13 cellular contexts compared by ENCODE assay signal in genomic region chr1:204723131-204723787, GRCh38. TPM values are rescaled to one million over a fixed set of nuclear protein-coding genes. Genes with fewer than 3 reads are reported as not detected.
DNase-seq lines count a peak whose midpoint lies in the region; ATAC-seq, FAIRE-seq and TF ChIP-seq lines count a peak whose summit lies in the region.
"Had no signal": no experiment of that assay in that cellular context is flagged by ENCODE, and none has a peak within 500 bp of the region (broad histone marks: within the 10 kb centered on the region; RNA-seq: fewer than 3 reads in every experiment).

No MANE protein-coding gene starts in this region.

- no peaks in the 10 kb centered on the region for H3K79me2 ChIP-seq in PC-9 (ENCODE audit: low read depth)

- H3K4me2 ChIP-seq in PC-9: no peak overlapping the region
- H3K4me2 ChIP-seq: BLaER1 had no signal

- no peak overlapping the region for H2AFZ ChIP-seq in PC-9

- no peaks in the 10 kb centered on the region for H4K20me1 ChIP-seq in PC-9 (ENCODE audit: insufficient read depth)
- H4K20me1 ChIP-seq: BLaER1 had no signal

- H3K9me2 ChIP-seq in PC-9 (ENCODE audit: insufficient read depth): no peaks in the 10 kb centered on the region

- POLR2A ChIA-PET in PC-9 (lab: Charles Lee; ENCODE audit: unreplicated experiment): interaction anchor here (0.6 kb wide), 1 partner anchor 177 kb away, joined by 3 read pairs; no protein-coding TSS in a partner anchor

- peaks cover 16% of the 10 kb centered on the region; the same call in 1 of the 2 replicates for H3F3A ChIP-seq in PC-9 (ENCODE audit: insufficient read depth, low read depth)

- TF ChIP-seq CTCF in thyroid gland (IDR thresholded peaks at IDR 0.05): no peak
- no peak for TF ChIP-seq CTCF in PC-9 (conservative IDR thresholded peaks at IDR 0.05)

- H3K27ac ChIP-seq in thyroid gland (no peak overlapping the region), PC-9 (no peak overlapping the region)
- H3K27ac ChIP-seq: BLaER1, HL-60 had no signal

- WGBS in thyroid gland, 2 donors: 73 to 77% methylated on average over 8 of the region's 8 CpGs

- H3K4me1 ChIP-seq in thyroid gland: no peaks in the 10 kb centered on the region
- peaks cover 25% of the 10 kb centered on the region for H3K4me1 ChIP-seq in PC-9 (replicated peaks; ENCODE audit: insufficient read depth)
- H3K4me1 ChIP-seq: BLaER1 had no signal

- H3K36me3 ChIP-seq in thyroid gland: no peaks in the 10 kb centered on the region
- H3K36me3 ChIP-seq in PC-9 (ENCODE audit: low read depth): no peaks in the 10 kb centered on the region
- H3K36me3 ChIP-seq: BLaER1 had no signal

- intact Hi-C loops in left cardiac atrium (cut with DNase I): no loop called here
- intact Hi-C loops in Right ventricle myocardium superior (cut with DNase I): no loop called here
- intact Hi-C loops in thyroid gland (cut with DNase I): no loop called here
- intact Hi-C loops in PC-9 (cut with micrococcal nuclease; ENCODE audit: unreplicated experiment): no loop called here

- TF ChIP-seq POLR2A in thyroid gland (IDR thresholded peaks at IDR 0.05) (no peak), erythroblast (IDR thresholded peaks at IDR 0.05; ENCODE audit: low read length) (no peak)

- H3K9me3 ChIP-seq in thyroid gland: no peaks in the 10 kb centered on the region
- no peaks in the 10 kb centered on the region for H3K9me3 ChIP-seq in PC-9 (ENCODE audit: insufficient read depth, low read depth)
- H3K9me3 ChIP-seq: BLaER1 had no signal

- no TSS peak for BruUV-seq in PC-9 (replicated peaks; lab: Mats Ljungman, UMichigan)

- ATAC-seq in left cardiac atrium (peak; percentile 35 to 83), Right ventricle myocardium superior (ENCODE audit: poor library complexity) (no peak), HG02571 (IDR thresholded peaks at IDR 0.05; ENCODE audit: unreplicated experiment) (no peak)
- ATAC-seq: stimulated activated naive B cell treated with anti-CD40 and anti-IgM and Interleukin-4, amounts not matched to agents 10 μg/mL and 1 μg/mL and 100 μg/mL, for 72 hours had no signal

- H3K4me3 ChIP-seq in thyroid gland (replicated peaks in 1 of 3): no peak overlapping the region
- H3K4me3 ChIP-seq in PC-9: no peak overlapping the region
- H3K4me3 ChIP-seq: BLaER1 had no signal

- no peak for DNase-seq in left cardiac atrium
- DNase-seq in Right ventricle myocardium superior: no peak
- peak; percentile 95 for DNase-seq in NCI-H345 (lab: John Stamatoyannopoulos, UW)
- DNase-seq in frontal cortex (ENCODE audit: low spot score in 2 of 2): peak; percentile 12 to 42
- DNase-seq in thyroid gland: peak; percentile 8 to 9
- no peak for DNase-seq in erythroblast (lab: John Stamatoyannopoulos, UW)
- DNase-seq in PC-9: no peak
- DNase-seq: aorta; NCI-H146; stimulated activated naive B cell treated with anti-CD40 and anti-IgM and Interleukin-4, amounts not matched to agents 10 μg/mL and 1 μg/mL and 100 μg/mL, for 72 hours had no signal

- CTCF ChIA-PET in PC-9 (lab: Charles Lee): no interaction called here

- FAIRE-seq in frontal cortex (lab: Jason Lieb, UNC): no peak

- H3K27me3 ChIP-seq in thyroid gland: no peaks in the 10 kb centered on the region
- H3K27me3 ChIP-seq in PC-9 (ENCODE audit: insufficient read depth, low read depth): no peaks in the 10 kb centered on the region
- H3K27me3 ChIP-seq: BLaER1 had no signal

RNA-seq across cellular contexts. Expression of gene LRRN2, which starts 37.7 kb away (rescaled TPM):
- total RNA-seq in left cardiac atrium: 1 to 10 TPM; 3.3 to 6.4 TPM
- 1.7 TPM for total RNA-seq in Right ventricle myocardium superior
- total RNA-seq in frontal cortex: 7.7 TPM
- total RNA-seq in thyroid gland: 1 to 10 TPM; 2.0 to 8.6 (median 3.9) TPM
- total RNA-seq in PC-9 (2021): 4.6 and 7.0 TPM in 2 replicates

Comparison
In these comparisons a context has a peak if more than half of its experiments do, and no peak if none do; other contexts are left out.
1. ATAC-seq: peak in left cardiac atrium (2 of 2); none in Right ventricle myocardium superior (single experiment) and HG02571 (single experiment).
2. DNase-seq: peak in NCI-H345 (single experiment), frontal cortex (2 of 2) and thyroid gland (2 of 2); none in left cardiac atrium (single experiment), Right ventricle myocardium superior (single experiment), erythroblast (0 of 2) and PC-9 (0 of 2).